13 cellular contexts compared by ENCODE assay signal in genomic region chr2:41717883-41718282, GRCh38.
DNase-seq lines count a peak whose midpoint lies in the region; ATAC-seq lines count a peak whose summit lies in the region.
"Had no signal": no experiment of that assay in that cellular context is flagged by ENCODE, and none has a peak within 500 bp of the region (broad histone marks: within the 10 kb centered on the region; RNA-seq: fewer than 3 reads in every experiment).

No MANE protein-coding gene starts in this region.

- H3K27me3 Mint-ChIP-seq in activated T-cell treated with anti-CD3 and anti-CD28 coated beads, Interleukin-2, amount 50 U/mL, for 4 hours (ENCODE audit: low read depth) = no peaks in the 10 kb centered on the region
- H3K27me3 Mint-ChIP-seq: activated CD8-positive, alpha-beta memory T cell treated with anti-CD3 and anti-CD28 coated beads, Interleukin-2, amount 10 ng/mL, durations not matched to agents 7 days and 5 days had no signal

- H3K4me3 Mint-ChIP-seq in activated T-cell treated with anti-CD3 and anti-CD28 coated beads, Interleukin-2, amount 50 U/mL, for 4 hours = no peak overlapping the region
- H3K4me3 Mint-ChIP-seq: activated CD8-positive, alpha-beta memory T cell treated with anti-CD3 and anti-CD28 coated beads, Interleukin-2, amount 10 ng/mL, durations not matched to agents 7 days and 5 days; activated naive CD8-positive, alpha-beta T cell treated with anti-CD3 and anti-CD28 coated beads, Interleukin-2, amount 10 ng/mL, durations not matched to agents 7 days and 5 days had no signal

- no peaks in the 10 kb centered on the region for H3K36me3 Mint-ChIP-seq in activated T-cell treated with anti-CD3 and anti-CD28 coated beads, Interleukin-2, amount 50 U/mL, for 4 hours (ENCODE audit: insufficient read depth)

- DNase-seq in ACHN = peak; percentile 61
- DNase-seq in epithelial cell of prostate (ENCODE audit: low read depth, low spot score) = peak; percentile 72
- DNase-seq in SW480 (ENCODE audit: low spot score) = no peak
- no peak for DNase-seq in activated T-cell treated with anti-CD3 and anti-CD28 coated beads, Interleukin-2, amount 50 U/mL, for 4 hours
- DNase-seq in ureter (ENCODE audit: low spot score) = no peak
- DNase-seq in posterior vena cava (ENCODE audit: low spot score) = no peak
- DNase-seq: activated CD8-positive, alpha-beta memory T cell treated with anti-CD3 and anti-CD28 coated beads, Interleukin-2, amount 10 ng/mL, durations not matched to agents 7 days and 5 days; activated naive CD8-positive, alpha-beta T cell treated with anti-CD3 and anti-CD28 coated beads, Interleukin-2, amount 10 ng/mL, durations not matched to agents 7 days and 5 days; NCI-H510A treated with DMSO at 0.1 percent for 48 hours; SHP77 treated with DMSO at 0.1 percent for 48 hours; stimulated activated CD4-positive, alpha-beta T cell treated with anti-CD3 and anti-CD28 coated beads, Interleukin-2, amount 100 ng/mL, for 24 hours had no signal

- H3K9me3 Mint-ChIP-seq in activated T-cell treated with anti-CD3 and anti-CD28 coated beads, Interleukin-2, amount 50 U/mL, for 4 hours = no peaks in the 10 kb centered on the region
- H3K9me3 Mint-ChIP-seq: activated naive CD8-positive, alpha-beta T cell treated with anti-CD3 and anti-CD28 coated beads, Interleukin-2, amount 10 ng/mL, durations not matched to agents 7 days and 5 days had no signal

- in situ Hi-C loops in ACHN (cut with HindIII; ENCODE audit: low pct_ligation_motif_present, low pct_unique_long_range_greater_than_20kb, low sequenced_read_pairs) = no loop called here

- peak; percentile 65 for ATAC-seq in GM18868 (IDR thresholded peaks at IDR 0.05; ENCODE audit: unreplicated experiment)
- ATAC-seq in HG03565 (IDR thresholded peaks at IDR 0.05; ENCODE audit: unreplicated experiment) = peak; percentile 27
- no peak for ATAC-seq in activated T-cell treated with anti-CD3 and anti-CD28 coated beads, Interleukin-2, amount 50 U/mL, for 4 hours
- ATAC-seq: activated CD8-positive, alpha-beta memory T cell treated with anti-CD3 and anti-CD28 coated beads, Interleukin-2, amount 10 ng/mL, durations not matched to agents 7 days and 5 days had no signal

- intact Hi-C loops in posterior vena cava (cut with DNase I) = no loop called here

- peaks cover 6% of the 10 kb centered on the region for H3K4me1 Mint-ChIP-seq in activated T-cell treated with anti-CD3 and anti-CD28 coated beads, Interleukin-2, amount 50 U/mL, for 4 hours (ENCODE audit: low read depth)

- H3K27ac ChIP-seq in epithelial cell of prostate = peak overlapping the region; percentile 7

Comparison
In these comparisons a context has a peak if more than half of its experiments do, and no peak if none do; other contexts are left out.
1. DNase-seq: peak in ACHN (single experiment) and epithelial cell of prostate (single experiment); none in SW480 (single experiment), activated T-cell treated with anti-CD3 and anti-CD28 coated beads, Interleukin-2, amount 50 U/mL, for 4 hours (single experiment), ureter (single experiment) and posterior vena cava (single experiment).
2. ATAC-seq: peak in GM18868 (single experiment) and HG03565 (single experiment); none in activated T-cell treated with anti-CD3 and anti-CD28 coated beads, Interleukin-2, amount 50 U/mL, for 4 hours (0 of 2).